28 cellular contexts compared by ENCODE assay signal in genomic region chr10:30826679-30827078, GRCh38.
"Had no signal": no experiment of that assay in that cellular context is flagged by ENCODE, and none has a peak within 500 bp of the region (broad histone marks: within the 10 kb centered on the region; RNA-seq: fewer than 3 reads in every experiment).

No MANE protein-coding gene starts in this region.

- H3K9me3 ChIP-seq: ascending aorta, breast epithelium, colonic mucosa, esophagus squamous epithelium, gastroesophageal sphincter had no signal

- H3K9me3 Mint-ChIP-seq: activated B cell treated with CpG ODN at 0.5 μM for 24 hours; activated CD8-positive, alpha-beta T cell treated with anti-CD3 and anti-CD28 coated beads for 36 hours; activated naive CD4-positive, alpha-beta T cell treated with anti-CD3 and anti-CD28 coated beads, Interleukin-2, amount 10 ng/mL, durations not matched to agents 7 days and 5 days; activated naive CD8-positive, alpha-beta T cell treated with anti-CD3 and anti-CD28 coated beads, Interleukin-2, amount 10 ng/mL, durations not matched to agents 7 days and 5 days; activated T-cell treated with anti-CD3 and anti-CD28 coated beads, Interleukin-2, amount 50 U/mL, for 4 hours had no signal

- H3K4me3 Mint-ChIP-seq: activated B cell treated with CpG ODN at 0.5 μM for 24 hours; activated CD8-positive, alpha-beta T cell treated with anti-CD3 and anti-CD28 coated beads for 36 hours; activated naive CD4-positive, alpha-beta T cell treated with anti-CD3 and anti-CD28 coated beads, Interleukin-2, amount 10 ng/mL, durations not matched to agents 7 days and 5 days; activated naive CD8-positive, alpha-beta T cell treated with anti-CD3 and anti-CD28 coated beads, Interleukin-2, amount 10 ng/mL, durations not matched to agents 7 days and 5 days; activated T-cell treated with anti-CD3 and anti-CD28 coated beads, Interleukin-2, amount 50 U/mL, for 4 hours; activated T-helper 17 cell treated with anti-CD3 and anti-CD28 coated beads, Interleukin-2, amount 50 U/mL, for 72 hours had no signal

- H3K36me3 ChIP-seq: ascending aorta, breast epithelium, cardiac muscle cell, colonic mucosa, esophagus squamous epithelium, gastroesophageal sphincter, WERI-Rb-1 had no signal

- H3K4me1 ChIP-seq: breast epithelium, colonic mucosa had no signal

- DNase-seq: activated B cell treated with CpG ODN at 0.5 μM for 24 hours; activated CD4-positive, alpha-beta T cell treated with anti-CD3 and anti-CD28 coated beads for 48 hours; activated CD4-positive, alpha-beta T cell treated with anti-CD3 and anti-CD28 coated beads, Interleukin-2, amount 50 U/mL, for 1 hour; activated CD4-positive, alpha-beta T cell treated with anti-CD3 and anti-CD28 coated beads, Interleukin-2, amount 50 U/mL, for 48 hours; activated CD8-positive, alpha-beta memory T cell treated with anti-CD3 and anti-CD28 coated beads for 24 hours; activated CD8-positive, alpha-beta T cell treated with anti-CD3 and anti-CD28 coated beads for 36 hours; activated effector memory CD4-positive, alpha-beta T cell treated with Interleukin-2 at 50 U/mL for 16 hours; activated naive CD4-positive, alpha-beta T cell treated with anti-CD3 and anti-CD28 coated beads, Interleukin-2, amount 10 ng/mL, durations not matched to agents 7 days and 5 days; activated naive CD8-positive, alpha-beta T cell treated with anti-CD3 and anti-CD28 coated beads, Interleukin-2, amount 10 ng/mL, durations not matched to agents 7 days and 5 days; activated T-cell treated with anti-CD3 and anti-CD28 coated beads, Interleukin-2, amount 50 U/mL, for 4 hours; central memory CD4-positive, alpha-beta T cell; cerebellar nuclear complex; colonic mucosa; dorsolateral prefrontal cortex; effector memory CD4-positive, alpha-beta T cell; erythroblast; esophagus squamous epithelium; foreskin melanocyte; T-helper 2 cell; WERI-Rb-1 had no signal

- ATAC-seq: activated CD4-positive, CD25-positive, alpha-beta regulatory T cell treated with anti-CD3 and anti-CD28 coated beads, Interleukin-2, amount 50 U/mL, for 24 hours; activated CD8-positive, alpha-beta T cell treated with anti-CD3 and anti-CD28 coated beads for 36 hours; activated naive CD4-positive, alpha-beta T cell treated with anti-CD3 and anti-CD28 coated beads, Interleukin-2, amount 50 U/mL, for 72 hours; activated T-cell treated with anti-CD3 and anti-CD28 coated beads, Interleukin-2, amount 50 U/mL, for 4 hours; activated T-helper 17 cell treated with anti-CD3 and anti-CD28 coated beads, Interleukin-2, amount 50 U/mL, for 72 hours; gastroesophageal sphincter had no signal

- H3K27me3 ChIP-seq: ascending aorta, cardiac muscle cell, colonic mucosa had no signal

- H3K27ac ChIP-seq: ascending aorta, breast epithelium, cardiac muscle cell, colonic mucosa, dorsolateral prefrontal cortex, esophagus squamous epithelium, gastroesophageal sphincter, WERI-Rb-1 had no signal

- H3K36me3 Mint-ChIP-seq: activated naive CD4-positive, alpha-beta T cell treated with anti-CD3 and anti-CD28 coated beads, Interleukin-2, amount 10 ng/mL, durations not matched to agents 7 days and 5 days; activated naive CD4-positive, alpha-beta T cell treated with anti-CD3 and anti-CD28 coated beads, Interleukin-2, amount 50 U/mL, for 72 hours; activated naive CD8-positive, alpha-beta T cell treated with anti-CD3 and anti-CD28 coated beads, Interleukin-2, amount 10 ng/mL, durations not matched to agents 7 days and 5 days; brain had no signal

- H3K4me3 ChIP-seq: ascending aorta, breast epithelium, cardiac muscle cell, colonic mucosa, dorsolateral prefrontal cortex, esophagus squamous epithelium, gastroesophageal sphincter had no signal

- H3K27ac Mint-ChIP-seq: activated B cell treated with CpG ODN at 0.5 μM for 24 hours; activated CD8-positive, alpha-beta T cell treated with anti-CD3 and anti-CD28 coated beads for 36 hours; activated naive CD4-positive, alpha-beta T cell treated with anti-CD3 and anti-CD28 coated beads, Interleukin-2, amount 10 ng/mL, durations not matched to agents 7 days and 5 days; activated naive CD4-positive, alpha-beta T cell treated with anti-CD3 and anti-CD28 coated beads, Interleukin-2, amount 50 U/mL, for 72 hours; activated naive CD8-positive, alpha-beta T cell treated with anti-CD3 and anti-CD28 coated beads, Interleukin-2, amount 10 ng/mL, durations not matched to agents 7 days and 5 days; activated T-helper 17 cell treated with anti-CD3 and anti-CD28 coated beads, Interleukin-2, amount 50 U/mL, for 72 hours had no signal

- H3K4me1 Mint-ChIP-seq: activated B cell treated with CpG ODN at 0.5 μM for 24 hours; activated naive CD4-positive, alpha-beta T cell treated with anti-CD3 and anti-CD28 coated beads, Interleukin-2, amount 10 ng/mL, durations not matched to agents 7 days and 5 days; activated naive CD8-positive, alpha-beta T cell treated with anti-CD3 and anti-CD28 coated beads, Interleukin-2, amount 10 ng/mL, durations not matched to agents 7 days and 5 days had no signal
